Comparison of ENCODE assay signal across 8 cellular contexts in genomic region chr3:174439621-174440349, GRCh38.
DNase-seq lines count a peak whose midpoint lies in the region; ATAC-seq and TF ChIP-seq lines count a peak whose summit lies in the region.

No MANE protein-coding gene starts in this region.

- ATAC-seq in Right ventricle myocardium inferior (peak; percentile 8), RWPE2 (ENCODE audit: low read depth) (peak; percentile 47), aorta (ENCODE audit: low FRiP score) (peak; percentile 47), GM21529 (IDR thresholded peaks at IDR 0.05; ENCODE audit: unreplicated experiment) (no peak), HG02588 (IDR thresholded peaks at IDR 0.05; ENCODE audit: unreplicated experiment) (no peak)

- H3K27ac ChIP-seq in RWPE2 (ENCODE audit: poor library complexity, severe bottlenecking) (peak overlapping the region; percentile 90), muscle layer of colon (ENCODE audit: low read depth, low read length) (peak overlapping the region; percentile 99), aorta (ENCODE audit: low read depth in 1 of 2, low read length in 2 of 2) (peak overlapping the region; percentile 90 to 92)

- DNase-seq in Right ventricle myocardium inferior (ENCODE audit: missing footprints), result no peak
- no peak for DNase-seq in cardiac septum (ENCODE audit: low spot score)
- DNase-seq in RWPE2 (ENCODE audit: low spot score), result no peak
- DNase-seq in epithelial cell of esophagus (ENCODE audit: low read depth), result peak; percentile 76
- DNase-seq in aorta, result peak in 1 of 2 donors; percentile 51

- WGBS in aorta, 2 donors, result 6 to 7% methylated on average over 9 of the region's 9 CpGs

- no peaks in the 10 kb centered on the region for H3K27me3 ChIP-seq in RWPE2 (ENCODE audit: insufficient read depth, poor library complexity, severe bottlenecking)
- H3K27me3 ChIP-seq in muscle layer of colon (ENCODE audit: control insufficient read depth in 1 of 2, insufficient read depth in 2 of 2, low read length in 2 of 2), result no peaks in the 10 kb centered on the region
- H3K27me3 ChIP-seq in aorta (ENCODE audit: control insufficient read depth in 1 of 2, insufficient read depth in 2 of 2, low read length in 1 of 2), result no peaks in the 10 kb centered on the region

- H3K4me1 ChIP-seq in RWPE2 (ENCODE audit: insufficient read depth, poor library complexity, severe bottlenecking) (peaks cover 16% of the 10 kb centered on the region), muscle layer of colon (ENCODE audit: insufficient read depth, low read length) (peaks cover 30% of the 10 kb centered on the region), aorta (ENCODE audit: control insufficient read depth in 1 of 2, insufficient read depth in 2 of 2, low read length in 2 of 2) (peaks cover 0 to 4% of the 10 kb centered on the region in 2 donors)

- peak overlapping the region; percentile 97 for H3K4me3 ChIP-seq in RWPE2 (ENCODE audit: severe bottlenecking)
- H3K4me3 ChIP-seq in epithelial cell of esophagus (ENCODE audit: low read length), result peak overlapping the region; percentile 70
- peak overlapping the region; percentile 63 to 71 for H3K4me3 ChIP-seq in muscle layer of colon (ENCODE audit: low read depth in 1 of 2, low read length in 2 of 2)
- peak overlapping the region; percentile 59 to 99 for H3K4me3 ChIP-seq in aorta (ENCODE audit: low read length in 2 of 2)

- H3K36me3 ChIP-seq in RWPE2 (ENCODE audit: low read depth) (no peaks in the 10 kb centered on the region), muscle layer of colon (ENCODE audit: insufficient read depth, low read length) (no peaks in the 10 kb centered on the region), aorta (ENCODE audit: control insufficient read depth in 1 of 2, insufficient read depth in 2 of 2, low read length in 1 of 2) (no peaks in the 10 kb centered on the region)

- TF ChIP-seq CTCF in RWPE2 (IDR thresholded peaks at IDR 0.05; ENCODE audit: poor library complexity, severe bottlenecking), result no peak
- no peak for TF ChIP-seq CTCF in epithelial cell of esophagus (IDR thresholded peaks at IDR 0.05; ENCODE audit: insufficient read depth, low read depth, low read length, missing control alignments)

- no peaks in the 10 kb centered on the region for H3K9me3 ChIP-seq in RWPE2 (ENCODE audit: severe bottlenecking)
- H3K9me3 ChIP-seq in muscle layer of colon (ENCODE audit: low read length), result no peaks in the 10 kb centered on the region
- H3K9me3 ChIP-seq in aorta (ENCODE audit: control insufficient read depth, low read length), result no peaks in the 10 kb centered on the region

- intact Hi-C loops in Right ventricle myocardium inferior (cut with DNase I) (loop anchor here (5.0 to 10.0 kb wide), 2 partner anchors 58 to 1045 kb away; partner anchors contain the start of gene NLGN1), cardiac septum (cut with DNase I) (loop anchor here (5.0 to 10.0 kb wide), 3 partner anchors 178 to 1042 kb away; partner anchors contain the start of gene NLGN1), aorta (cut with DNase I) (loop anchor here in 1 of 2 donors (5.0 kb wide), 1 partner anchor 518 kb away; no protein-coding TSS in a partner anchor)

- peak overlapping the region; percentile 69 for H3K9ac ChIP-seq in muscle layer of colon (ENCODE audit: low read length)

Comparison
In these comparisons a context has a peak if more than half of its experiments do, and no peak if none do; other contexts are left out.
1. ATAC-seq: peak in Right ventricle myocardium inferior (single experiment), RWPE2 (single experiment) and aorta (single experiment); none in GM21529 (single experiment) and HG02588 (single experiment).
2. Peak in every context shown above with its lines, with median percentiles within 50 percentile points of each other: H3K27ac ChIP-seq and H3K4me3 ChIP-seq.